In the genomic region with DNA sequence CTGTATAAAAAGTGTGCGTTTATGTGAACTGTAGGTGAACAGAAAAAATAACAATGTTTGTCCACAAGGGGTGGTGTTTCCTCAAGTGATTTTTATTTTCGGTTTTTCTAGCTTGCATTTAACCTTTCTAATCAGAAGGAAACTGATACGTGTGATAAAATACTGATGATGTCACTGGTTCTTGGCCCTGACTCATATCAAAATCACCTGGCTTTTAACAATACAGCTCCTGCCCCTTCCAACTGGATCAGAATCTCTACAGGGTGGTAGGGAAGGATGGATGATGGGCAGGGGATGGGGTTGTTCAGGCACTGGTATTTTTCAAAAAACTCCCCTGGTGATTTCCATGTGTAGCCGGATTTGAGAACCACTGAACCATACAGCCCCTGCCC, we compare ENCODE assay signal across 8 cellular contexts. TPM values are rescaled to one million over a fixed set of nuclear protein-coding genes. Genes with fewer than 3 reads are reported as not detected.
DNase-seq lines count a peak whose midpoint lies in the region; ATAC-seq and TF ChIP-seq lines count a peak whose summit lies in the region.

No MANE protein-coding gene starts in this region.

- ATAC-seq in HG03280 (IDR thresholded peaks at IDR 0.05; ENCODE audit: unreplicated experiment): peak; percentile 65

- no peaks in the 10 kb centered on the region for H3K36me3 ChIP-seq in HAP-1 (replicated peaks)

- DNase-seq in AG04450 (ENCODE audit: low read depth, low spot score): no peak
- peak; percentile 77 for DNase-seq in GM13977 (ENCODE audit: low spot score)
- DNase-seq in kidney tubule cell (ENCODE audit: low spot score): peak; percentile 50
- no peak for DNase-seq in NOMO-1 treated with DMSO at 0.1 percent for 48 hours (lab: John Stamatoyannopoulos, UW; ENCODE audit: unreplicated experiment)
- no peak for DNase-seq in HAP-1 (ENCODE audit: low spot score in 2 of 2)
- no peak for DNase-seq in activated naive CD4-positive, alpha-beta T cell treated with anti-CD3 and anti-CD28 coated beads, Interleukin-2, amount 50 U/mL, for 16 hours

- TF ChIP-seq CTCF in AG04450 (IDR thresholded peaks at IDR 0.05; ENCODE audit: low read depth, low read length) (peak; percentile 53), GM13977 (IDR thresholded peaks at IDR 0.05; ENCODE audit: extremely low read depth, insufficient read depth, missing control alignments) (peak; percentile 52), WI38 (IDR thresholded peaks at IDR 0.05; ENCODE audit: low read depth, low read length) (peak; percentile 1; the same call in 1 of the 2 replicates)

- in situ Hi-C loops in GM13977 (cut with MboI; ENCODE audit: low pct_unique_long_range_greater_than_20kb, low sequenced_read_pairs, unreplicated experiment): loop anchor here (5.0 kb wide), 1 partner anchor 89 kb away; no protein-coding TSS in a partner anchor
- in situ Hi-C loops in HAP-1 (cut with MboI; ENCODE audit: low sequenced_read_pairs): no loop called here

- H3K27ac ChIP-seq in AG04450 (ENCODE audit: low read depth, low read length): no peak overlapping the region

- H3K9me3 ChIP-seq in AG04450 (ENCODE audit: control insufficient read depth, insufficient read depth, low read length): no peaks in the 10 kb centered on the region
- no peaks in the 10 kb centered on the region for H3K9me3 ChIP-seq in HAP-1

- CTCF ChIA-PET in AG04450 (lab: Charles Lee): interaction anchor here (0.6 to 2.8 kb wide), 16 partner anchors 9 to 277 kb away, joined by 3 to 12 read pairs (median 4); no protein-coding TSS in a partner anchor

- H3K4me3 ChIP-seq in AG04450 (ENCODE audit: low read depth, low read length) (no peak overlapping the region), WI38 (ENCODE audit: low read depth, low read length) (no peak overlapping the region), HAP-1 (no peak overlapping the region)

- H3K27me3 ChIP-seq in AG04450 (ENCODE audit: control insufficient read depth, insufficient read depth, low read length) (no peaks in the 10 kb centered on the region), HAP-1 (ENCODE audit: low read depth) (no peaks in the 10 kb centered on the region)

- POLR2A ChIA-PET in AG04450 (lab: Yijun Ruan, JAX): no interaction called here

- H3K4me1 ChIP-seq in HAP-1: peaks cover 5% of the 10 kb centered on the region

RNA-seq across cellular contexts. Expression of gene NPFFR1, which starts 10.9 kb away (rescaled TPM):
- 0.01 TPM in 1 of 2 replicates, not detected in the other for polyA plus RNA-seq in AG04450 (2011; rRNA removed)
- not detected in 2 replicates for polyA minus RNA-seq in AG04450 (2011; rRNA and poly(A)+ RNA removed)

RNA-seq across cellular contexts. Expression of gene PPA1, which starts 39.7 kb away (rescaled TPM):
- polyA plus RNA-seq in AG04450 (2011; rRNA removed): 148 and 227 TPM in 2 replicates
- 56.0 and 83.0 TPM in 2 replicates for polyA minus RNA-seq in AG04450 (2011; rRNA and poly(A)+ RNA removed)

Comparison
In these comparisons a context has a peak if more than half of its experiments do, and no peak if none do; other contexts are left out.
1. DNase-seq: peak in GM13977 (single experiment) and kidney tubule cell (single experiment); none in AG04450 (single experiment), NOMO-1 treated with DMSO at 0.1 percent for 48 hours (single experiment), HAP-1 (0 of 2) and activated naive CD4-positive, alpha-beta T cell treated with anti-CD3 and anti-CD28 coated beads, Interleukin-2, amount 50 U/mL, for 16 hours (single experiment).
2. CTCF ChIP-seq: peak in every context shown above with its lines; median percentile 53 in AG04450; 52 in GM13977; 1 in WI38.